8 cellular contexts compared by ENCODE assay signal in genomic region chr3:12750658-12751071, GRCh38. TPM values are rescaled to one million over a fixed set of nuclear protein-coding genes. Genes with fewer than 3 reads are reported as not detected.
DNase-seq lines count a peak whose midpoint lies in the region; ATAC-seq, FAIRE-seq and TF ChIP-seq lines count a peak whose summit lies in the region.

No MANE protein-coding gene starts in this region.

- FAIRE-seq in H54 (lab: Jason Lieb, UNC), result peak; percentile 60

- no peaks in the 10 kb centered on the region for H3K9me3 ChIP-seq in left ventricle myocardium inferior (replicated peaks)

- peak; percentile 96 for DNase-seq in AG10803 (ENCODE audit: low read depth)
- DNase-seq in H54 (ENCODE audit: insufficient read length, low spot score), result no peak
- peak; percentile 58 for DNase-seq in activated CD4-positive, alpha-beta T cell treated with anti-CD3 and anti-CD28 coated beads for 48 hours
- DNase-seq in left ventricle myocardium inferior, result no peak
- DNase-seq in NCI-H345 (lab: John Stamatoyannopoulos, UW), result no peak
- no peak for DNase-seq in kidney glomerular epithelial cell (lab: John Stamatoyannopoulos, UW)

- no peaks in the 10 kb centered on the region for H3K27me3 ChIP-seq in left ventricle myocardium inferior (ENCODE audit: low read depth)

- TF ChIP-seq POLR2A in H54 (IDR thresholded peaks at IDR 0.05; ENCODE audit: low read depth, low read length), result no peak

- H3K36me3 ChIP-seq in left ventricle myocardium inferior, result no peaks in the 10 kb centered on the region

- H3K4me3 ChIP-seq in AG10803 (ENCODE audit: low read length) (no peak overlapping the region), left ventricle myocardium inferior (no peak overlapping the region)

- TF ChIP-seq CTCF in AG10803 (conservative IDR thresholded peaks at IDR 0.05; ENCODE audit: low read length), result no peak
- TF ChIP-seq CTCF in left ventricle myocardium inferior (IDR thresholded peaks at IDR 0.05; ENCODE audit: borderline replicate concordance), result no peak

- ATAC-seq in GM21717 (IDR thresholded peaks at IDR 0.05; ENCODE audit: unreplicated experiment) (no peak), GM21381 (IDR thresholded peaks at IDR 0.05; ENCODE audit: unreplicated experiment) (no peak)

- intact Hi-C loops in left ventricle myocardium inferior (cut with micrococcal nuclease), result no loop called here

- peak overlapping the region; percentile 81 for H3K27ac ChIP-seq in left ventricle myocardium inferior (replicated peaks)

- H3K4me1 ChIP-seq in left ventricle myocardium inferior, result peaks cover 24% of the 10 kb centered on the region

RNA-seq across cellular contexts. Expression of gene TMEM40, which starts 8.4 kb away (rescaled TPM):
- 4.5 TPM for total RNA-seq in left ventricle myocardium inferior

RNA-seq across cellular contexts. Expression of gene CAND2, which starts 45.8 kb away (rescaled TPM):
- 76.2 TPM for total RNA-seq in left ventricle myocardium inferior

Comparison
In these comparisons a context has a peak if more than half of its experiments do, and no peak if none do; other contexts are left out.
1. DNase-seq: peak in AG10803 (single experiment) and activated CD4-positive, alpha-beta T cell treated with anti-CD3 and anti-CD28 coated beads for 48 hours (single experiment); none in H54 (single experiment), left ventricle myocardium inferior (single experiment), NCI-H345 (single experiment) and kidney glomerular epithelial cell (single experiment).